Comparison of ENCODE assay signal across 27 cellular contexts in genomic region chr22:32800158-32800557, GRCh38. TPM values are rescaled to one million over a fixed set of nuclear protein-coding genes. Genes with fewer than 3 reads are reported as not detected.
A peak's percentile ranks its signal among the peaks of the same experiment; 100 is the strongest.
DNase-seq lines count a peak whose midpoint lies in the region; ATAC-seq and TF ChIP-seq lines count a peak whose summit lies in the region.
"Had no signal": no experiment of that assay in that cellular context is flagged by ENCODE, and none has a peak within 500 bp of the region (broad histone marks: within the 10 kb centered on the region; RNA-seq: fewer than 3 reads in every experiment).

No MANE protein-coding gene starts in this region.

- H3F3A ChIP-seq in smooth muscle cell (ENCODE audit: low read depth): peaks cover 58% of the 10 kb centered on the region

- H3K36me3 Mint-ChIP-seq in T-helper 17 cell (ENCODE audit: low read depth): peaks cover 3% of the 10 kb centered on the region
- H3K36me3 Mint-ChIP-seq: activated CD4-positive, alpha-beta memory T cell treated with anti-CD3 and anti-CD28 coated beads for 36 hours; immature natural killer cell; natural killer cell treated with Interleukin-12 subunit alpha and Interleukin-12 subunit beta and Interleukin-15 and Interleukin-18, amount 100 ng/mL, for 72 hours had no signal

- peaks cover 12% of the 10 kb centered on the region for H3K4me1 Mint-ChIP-seq in T-helper 17 cell

- ATAC-seq in heart right ventricle: no peak
- no peak for ATAC-seq in Right ventricle myocardium inferior
- no peak for ATAC-seq in HG02759 (IDR thresholded peaks at IDR 0.05; ENCODE audit: unreplicated experiment)
- no peak for ATAC-seq in T-helper 17 cell
- ATAC-seq in HG03354 (IDR thresholded peaks at IDR 0.05; ENCODE audit: poor library complexity, severe bottlenecking, unreplicated experiment): no peak
- ATAC-seq: A549; esophagus mucosa; natural killer cell treated with Interleukin-12 subunit alpha and Interleukin-12 subunit beta and Interleukin-15 and Interleukin-18, amount 100 ng/mL, for 72 hours had no signal

- DNase-seq in heart right ventricle: no peak
- DNase-seq in Right ventricle myocardium inferior (ENCODE audit: missing footprints): no peak
- DNase-seq in smooth muscle cell (lab: John Stamatoyannopoulos, UW; ENCODE audit: unreplicated experiment): no peak
- DNase-seq in prostate gland (ENCODE audit: low spot score): no peak
- no peak for DNase-seq in T-helper 17 cell
- DNase-seq: activated CD4-positive, alpha-beta memory T cell treated with anti-CD3 and anti-CD28 coated beads for 36 hours; activated T-cell treated with anti-CD3 and anti-CD28 coated beads for 4 hours; amniotic stem cell; central memory CD4-positive, alpha-beta T cell; DMS 273 treated with DMSO at 0.1 percent for 48 hours; head of caudate nucleus; immature natural killer cell; MG63; NCI-H1436; SHP77 treated with DMSO at 0.1 percent for 48 hours; WERI-Rb-1 had no signal

- no peaks in the 10 kb centered on the region for H3K9me3 ChIP-seq in heart right ventricle
- H3K9me3 ChIP-seq in mucosa of rectum (ENCODE audit: control insufficient read depth in 2 of 2, low read length in 2 of 2): no peaks in the 10 kb centered on the region
- no peaks in the 10 kb centered on the region for H3K9me3 ChIP-seq in smooth muscle cell (replicated peaks; ENCODE audit: low read depth)
- no peaks in the 10 kb centered on the region for H3K9me3 ChIP-seq in prostate gland
- H3K9me3 ChIP-seq in T-helper 17 cell (ENCODE audit: control insufficient read depth, low read length, poor library complexity, severe bottlenecking): no peaks in the 10 kb centered on the region
- H3K9me3 ChIP-seq: A549; BLaER1 treated with 17β-estradiol and CSF1 and Interleukin-3, amounts not matched to agents 10 nM and 100 nM; HAP-1; MG63; psoas muscle had no signal

- H3K27me3 ChIP-seq in heart right ventricle (peaks cover 0 to 24% (median 0%) of the 10 kb centered on the region in 7 donors), mucosa of rectum (ENCODE audit: control insufficient read depth in 2 of 2, insufficient read depth in 2 of 2, low read length in 2 of 2) (peaks cover 18 to 24% of the 10 kb centered on the region in 2 donors), smooth muscle cell (ENCODE audit: low read depth) (no peaks in the 10 kb centered on the region), prostate gland (replicated peaks; ENCODE audit: insufficient read depth) (peaks cover 4% of the 10 kb centered on the region)
- H3K27me3 ChIP-seq: BLaER1 treated with 17β-estradiol and CSF1 and Interleukin-3, amounts not matched to agents 10 nM and 100 nM; MG63 had no signal

- 49 to 54% methylated on average over 5 of the region's 5 CpGs for WGBS in heart right ventricle, 2 donors
- WGBS in smooth muscle cell (ENCODE audit: low lambda C conversion rate): 39% methylated on average over 5 of the region's 5 CpGs
- WGBS in prostate gland: 66% methylated on average over 5 of the region's 5 CpGs

- peaks cover 59% of the 10 kb centered on the region for H3K79me2 ChIP-seq in smooth muscle cell (ENCODE audit: low read depth)

- H3K4me3 Mint-ChIP-seq in T-helper 17 cell: no peak overlapping the region
- H3K4me3 Mint-ChIP-seq: activated CD4-positive, alpha-beta memory T cell treated with anti-CD3 and anti-CD28 coated beads for 36 hours; natural killer cell treated with Interleukin-12 subunit alpha and Interleukin-12 subunit beta and Interleukin-15 and Interleukin-18, amount 100 ng/mL, for 72 hours; T-helper 1 cell treated with Interleukin-12 subunit alpha and Interleukin-12 subunit beta and Interleukin-4 antibody, amounts not matched to agents 30 μg/mL and 1 μg/mL, for 36 hours had no signal

- H3K36me3 ChIP-seq in heart right ventricle (no peaks in the 10 kb centered on the region), mucosa of rectum (ENCODE audit: control insufficient read depth in 2 of 2, insufficient read depth in 2 of 2, low read length in 2 of 2) (no peaks in the 10 kb centered on the region), smooth muscle cell (ENCODE audit: low read depth) (no peaks in the 10 kb centered on the region), prostate gland (no peaks in the 10 kb centered on the region)
- H3K36me3 ChIP-seq: BLaER1 treated with 17β-estradiol and CSF1 and Interleukin-3, amounts not matched to agents 10 nM and 100 nM; HAP-1; WERI-Rb-1 had no signal

- H3K27ac ChIP-seq in heart right ventricle (peak overlapping the region in 9 of 10 donors; percentile 84 to 96 (median 89)), mucosa of rectum (ENCODE audit: low read depth in 2 of 2, low read length in 2 of 2) (peak overlapping the region; percentile 70 to 82), smooth muscle cell (ENCODE audit: low read depth) (peak overlapping the region; percentile 82), prostate gland (peak overlapping the region in 1 of 2 donors; percentile 12)
- H3K27ac ChIP-seq: A549; BLaER1 treated with 17β-estradiol and CSF1 and Interleukin-3, amounts not matched to agents 10 nM and 100 nM; WERI-Rb-1 had no signal

- intact Hi-C loops in heart right ventricle (cut with DNase I): loop anchor here in 7 of 10 donors (5.0 to 10.0 kb wide), 6 partner anchors 37 to 197 kb away; no protein-coding TSS in a partner anchor
- intact Hi-C loops in Right ventricle myocardium inferior (cut with DNase I): loop anchor here (2.0 kb wide), 1 partner anchor 187 kb away; no protein-coding TSS in a partner anchor
- intact Hi-C loops in prostate gland (cut with DNase I): loop anchor here (5.0 to 10.0 kb wide), 3 partner anchors 105 to 187 kb away; no protein-coding TSS in a partner anchor

- H3K4me1 ChIP-seq in heart right ventricle: peaks cover 6 to 66% (median 37%) of the 10 kb centered on the region in 9 donors
- peaks cover 4 to 6% of the 10 kb centered on the region in 2 donors for H3K4me1 ChIP-seq in mucosa of rectum (ENCODE audit: control insufficient read depth in 2 of 2, insufficient read depth in 2 of 2, low read length in 2 of 2)
- H3K4me1 ChIP-seq in smooth muscle cell (ENCODE audit: low read depth): peaks cover 33% of the 10 kb centered on the region
- no peaks in the 10 kb centered on the region for H3K4me1 ChIP-seq in prostate gland (replicated peaks)
- H3K4me1 ChIP-seq: A549, psoas muscle had no signal

- TF ChIP-seq POLR2A in prostate gland (IDR thresholded peaks at IDR 0.05): no peak

- no peak overlapping the region for H2AFZ ChIP-seq in smooth muscle cell (ENCODE audit: low read depth)

- H4K20me1 ChIP-seq in smooth muscle cell (ENCODE audit: low read depth): peaks cover 36% of the 10 kb centered on the region
- H4K20me1 ChIP-seq: BLaER1 treated with 17β-estradiol and CSF1 and Interleukin-3, amounts not matched to agents 10 nM and 100 nM had no signal

- H3K9ac ChIP-seq in mucosa of rectum (ENCODE audit: low read depth in 1 of 2, low read length in 2 of 2): no peak overlapping the region
- peak overlapping the region; percentile 54 for H3K9ac ChIP-seq in smooth muscle cell (ENCODE audit: low read depth)
- H3K9ac ChIP-seq: BLaER1 treated with 17β-estradiol and CSF1 and Interleukin-3, amounts not matched to agents 10 nM and 100 nM had no signal

- H3K4me3 ChIP-seq in heart right ventricle (no peak overlapping the region), mucosa of rectum (ENCODE audit: low read length in 2 of 2) (no peak overlapping the region), smooth muscle cell (no peak overlapping the region), prostate gland (no peak overlapping the region)
- H3K4me3 ChIP-seq: A549; BLaER1 treated with 17β-estradiol and CSF1 and Interleukin-3, amounts not matched to agents 10 nM and 100 nM; HAP-1; MG63 had no signal

- TF ChIP-seq CTCF in heart right ventricle (IDR thresholded peaks at IDR 0.05) (no peak), smooth muscle cell (IDR thresholded peaks at IDR 0.05; ENCODE audit: borderline replicate concordance, insufficient read depth, poor library complexity, severe bottlenecking) (no peak), prostate gland (IDR thresholded peaks at IDR 0.05) (no peak)

- H3K4me2 ChIP-seq in smooth muscle cell: peak overlapping the region; percentile 94
- H3K4me2 ChIP-seq: A549; BLaER1 treated with 17β-estradiol and CSF1 and Interleukin-3, amounts not matched to agents 10 nM and 100 nM had no signal

- H3K27ac Mint-ChIP-seq in T-helper 17 cell: no peak overlapping the region
- H3K27ac Mint-ChIP-seq: activated CD4-positive, alpha-beta memory T cell treated with anti-CD3 and anti-CD28 coated beads for 36 hours; IgD-negative memory B cell; immature natural killer cell; natural killer cell treated with Interleukin-12 subunit alpha and Interleukin-12 subunit beta and Interleukin-15 and Interleukin-18, amount 100 ng/mL, for 72 hours; T-helper 1 cell treated with Interleukin-12 subunit alpha and Interleukin-12 subunit beta and Interleukin-4 antibody, amounts not matched to agents 30 μg/mL and 1 μg/mL, for 36 hours had no signal

- H3K27me3 Mint-ChIP-seq in T-helper 17 cell: peaks cover 93% of the 10 kb centered on the region

RNA-seq across cellular contexts. Expression of gene TIMP3, which starts 1.3 kb away (rescaled TPM):
- total RNA-seq in heart right ventricle: 100 to 1,000 TPM in 9 of 10 donors, 10 to 100 TPM in 1; 91.9 to 380 (median 166) TPM
- polyA plus RNA-seq in heart right ventricle: 100 to 1,000 TPM; 134 to 173 TPM
- total RNA-seq in Right ventricle myocardium inferior: 288 TPM
- 3,114 and 3,210 TPM in 2 replicates for total RNA-seq in smooth muscle cell
- 3,050 and 3,942 TPM in 2 replicates for polyA plus RNA-seq in smooth muscle cell
- 100 to 1,000 TPM; 148 to 397 TPM for total RNA-seq in prostate gland
- total RNA-seq in T-helper 17 cell: under 1 TPM in 1 of 2 donors, not detected in 1; 0.26 TPM
- total RNA-seq: activated CD4-positive, alpha-beta memory T cell treated with anti-CD3 and anti-CD28 coated beads for 36 hours; natural killer cell treated with Interleukin-12 subunit alpha and Interleukin-12 subunit beta and Interleukin-15 and Interleukin-18, amount 100 ng/mL, for 72 hours had no signal
- polyA plus RNA-seq: IgD-negative memory B cell, immature natural killer cell had no signal

Comparison
In these comparisons a context has a peak if more than half of its experiments do, and no peak if none do; other contexts are left out.
1. RNA of gene TIMP3, which starts 1.3 kb away (total RNA-seq): 3,114 to 3,210 TPM in smooth muscle cell, 148 to 397 TPM in prostate gland, 288 TPM in Right ventricle myocardium inferior (single experiment) and 91.9 to 380 TPM in heart right ventricle; 0.26 TPM in T-helper 17 cell; every median in the first group is over 10 times any median in the second.